12 cellular contexts compared by ENCODE assay signal in the genomic region with DNA sequence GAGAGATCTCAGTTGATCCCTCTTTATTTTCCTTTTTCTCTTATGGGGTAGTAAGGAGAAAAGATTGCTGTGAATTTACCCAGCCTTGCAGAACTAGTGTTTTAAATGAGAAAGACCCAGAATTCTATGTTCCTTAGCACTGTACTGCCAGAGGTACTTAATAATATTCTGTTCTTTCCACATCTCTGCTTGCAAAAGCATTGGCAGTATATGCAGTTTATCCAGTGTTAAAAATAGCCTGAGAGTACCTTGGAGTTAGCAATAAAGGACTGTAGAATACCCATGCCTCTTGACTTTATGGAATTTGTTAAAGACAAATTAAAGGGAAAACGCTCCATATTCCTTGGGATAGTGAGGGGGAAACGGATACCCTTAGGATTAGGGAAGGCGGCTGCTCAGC. TPM values are rescaled to one million over a fixed set of nuclear protein-coding genes. Genes with fewer than 3 reads are reported as not detected.
DNase-seq lines count a peak whose midpoint lies in the region; ATAC-seq and TF ChIP-seq lines count a peak whose summit lies in the region.
"Had no signal": no experiment of that assay in that cellular context is flagged by ENCODE, and none has a peak within 500 bp of the region (broad histone marks: within the 10 kb centered on the region; RNA-seq: fewer than 3 reads in every experiment).

No MANE protein-coding gene starts in this region.

- TF ChIP-seq POLR2A in gastroesophageal sphincter (IDR thresholded peaks at IDR 0.05) (no peak), gastrocnemius medialis (IDR thresholded peaks at IDR 0.05) (peak in 1 of 2 donors; percentile 44)

- H3K36me3 ChIP-seq in GM06990 (ENCODE audit: control insufficient read depth, insufficient read depth, low read length) = peaks cover 13% of the 10 kb centered on the region
- H3K36me3 ChIP-seq in SU-DHL-6 (ENCODE audit: low read length) = 0 out of 2 replicates have a peak, but pooled peaks cover 6% of the 10 kb centered on the region
- H3K36me3 ChIP-seq in gastroesophageal sphincter = peaks cover 0 to 48% of the 10 kb centered on the region in 2 donors
- H3K36me3 ChIP-seq in gastrocnemius medialis = peaks cover 0 to 41% of the 10 kb centered on the region in 2 donors

- in situ Hi-C loops in gastrocnemius medialis (cut with MboI; ENCODE audit: low sequenced_read_pairs in 4 of 4) = no loop called here

- intact Hi-C loops in gastrocnemius medialis (cut with DNase I; ENCODE audit: low total_unique reads) = no loop called here

- H3K4me3 ChIP-seq in GM06990 (replicated peaks; ENCODE audit: low read depth, low read length) (peak overlapping the region; percentile 12; the same call in 1 of the 2 replicates), SU-DHL-6 (ENCODE audit: insufficient read depth, low read length, poor library complexity, severe bottlenecking) (no peak overlapping the region), gastroesophageal sphincter (no peak overlapping the region), gastrocnemius medialis (peak overlapping the region; percentile 11 to 31 (median 20))

- DNase-seq in GM06990 (ENCODE audit: extremely low read depth, insufficient read length) (no peak), gastrocnemius medialis (no peak), inferior parietal cortex (ENCODE audit: extremely low spot score) (no peak), COLO668 (lab: John Stamatoyannopoulos, UW; ENCODE audit: unreplicated experiment) (no peak), cortex of kidney (lab: John Stamatoyannopoulos, UW) (no peak), germinal center (ENCODE audit: low spot score) (no peak)
- DNase-seq: H9, NCI-H774, retina, T1000 had no signal

- ATAC-seq in gastroesophageal sphincter (peak; percentile 50), gastrocnemius medialis (peak; percentile 79 to 87)

- no peak for TF ChIP-seq EP300 in gastroesophageal sphincter (IDR thresholded peaks at IDR 0.05)

- H3K79me2 ChIP-seq in SU-DHL-6 (ENCODE audit: insufficient read depth, low read length) = peaks cover 73% of the 10 kb centered on the region

- peaks cover 19% of the 10 kb centered on the region for H3F3A ChIP-seq in SU-DHL-6 (ENCODE audit: insufficient read depth)

- H3K9me3 ChIP-seq in SU-DHL-6 (ENCODE audit: insufficient read depth, low read length) = no peaks in the 10 kb centered on the region
- H3K9me3 ChIP-seq in gastroesophageal sphincter = no peaks in the 10 kb centered on the region
- no peaks in the 10 kb centered on the region for H3K9me3 ChIP-seq in gastrocnemius medialis

- H4K20me1 ChIP-seq in SU-DHL-6 (ENCODE audit: low read depth, low read length) = no peaks in the 10 kb centered on the region

- no peaks in the 10 kb centered on the region for H3K9me2 ChIP-seq in SU-DHL-6 (replicated peaks; ENCODE audit: insufficient read depth, low read length)

- no peak for TF ChIP-seq CTCF in GM06990 (IDR thresholded peaks at IDR 0.05; ENCODE audit: insufficient read depth, low read length, poor library complexity, severe bottlenecking)
- no peak for TF ChIP-seq CTCF in SU-DHL-6 (IDR thresholded peaks at IDR 0.05; ENCODE audit: insufficient read depth, low read length, poor library complexity, severe bottlenecking)
- no peak for TF ChIP-seq CTCF in gastroesophageal sphincter (IDR thresholded peaks at IDR 0.05)
- TF ChIP-seq CTCF in gastrocnemius medialis (IDR thresholded peaks at IDR 0.05 in 4 of 5, conservative IDR thresholded peaks at IDR 0.05 in 1 of 5) = no peak

- no peak overlapping the region for H2AFZ ChIP-seq in SU-DHL-6 (ENCODE audit: low read depth, low read length, severe bottlenecking)

- 46% methylated on average over 3 of the region's 3 CpGs for WGBS in gastroesophageal sphincter (ENCODE audit: low coverage in 1 of 2), 2 donors

- no peaks in the 10 kb centered on the region for H3K27me3 ChIP-seq in GM06990 (replicated peaks; ENCODE audit: control insufficient read depth, insufficient read depth, low read length)
- H3K27me3 ChIP-seq in SU-DHL-6 (ENCODE audit: low read length) = no peaks in the 10 kb centered on the region
- no peaks in the 10 kb centered on the region for H3K27me3 ChIP-seq in gastroesophageal sphincter
- no peaks in the 10 kb centered on the region for H3K27me3 ChIP-seq in gastrocnemius medialis

- H3K27ac ChIP-seq in SU-DHL-6 (ENCODE audit: low read depth, low read length) (peak overlapping the region; percentile 79), gastroesophageal sphincter (peak overlapping the region; percentile 9 to 78 (median 72)), gastrocnemius medialis (peak overlapping the region; percentile 95 to 100 (median 99))

- H3K4me1 ChIP-seq in gastroesophageal sphincter = peaks cover 0 to 74% (median 11%) of the 10 kb centered on the region in 3 donors
- H3K4me1 ChIP-seq in gastrocnemius medialis = peaks cover 71 to 91% of the 10 kb centered on the region in 2 donors

- H3K4me2 ChIP-seq in SU-DHL-6 (ENCODE audit: low read depth, low read length, poor library complexity, severe bottlenecking) = peak overlapping the region; percentile 23

- 0 out of 2 replicates have a peak overlapping the region, but pooled peaks have one; percentile 8 for H3K9ac ChIP-seq in SU-DHL-6 (ENCODE audit: low read length)

RNA-seq across cellular contexts. Expression of a gene that starts 11.9 kb away (rescaled TPM):
- total RNA-seq in gastroesophageal sphincter (10 to 100 TPM; 19.1 to 51.5 (median 33.7) TPM), gastrocnemius medialis (100 to 1,000 TPM in 3 of 4 donors, 10 to 100 TPM in 1; 97.3 to 205 (median 117) TPM)

RNA-seq across cellular contexts. Expression of a gene that starts 31.1 kb away (rescaled TPM):
- total RNA-seq in gastroesophageal sphincter (10 to 100 TPM in 3 of 4 donors, 1 to 10 TPM in 1; 4.5 to 18.0 (median 11.7) TPM), gastrocnemius medialis (10 to 100 TPM; 67.8 to 91.3 (median 84.8) TPM)

RNA-seq across cellular contexts. Expression of a gene that starts 34.5 kb away (rescaled TPM):
- total RNA-seq in gastroesophageal sphincter (10 to 100 TPM; 10.4 to 18.2 (median 11.2) TPM), gastrocnemius medialis (1 to 10 TPM; 5.0 to 8.8 (median 7.3) TPM)

RNA-seq across cellular contexts. Expression of a gene that starts 34.6 kb away (rescaled TPM):
- 10 to 100 TPM; 11.5 to 34.9 (median 27.4) TPM for total RNA-seq in gastroesophageal sphincter
- total RNA-seq in gastrocnemius medialis = 10 to 100 TPM; 22.2 to 41.0 (median 32.8) TPM

RNA-seq across cellular contexts. Expression of a gene that starts 40.3 kb away (rescaled TPM):
- total RNA-seq in gastroesophageal sphincter (1 to 10 TPM in 1 of 4 donors, under 1 TPM in 1, not detected in 2; 0.13 to 2.9 TPM), gastrocnemius medialis (under 1 TPM in 3 of 4 donors, not detected in 1; 0.11 to 0.51 (median 0.13) TPM)

Comparison
In these comparisons a context has a peak if more than half of its experiments do, and no peak if none do; other contexts are left out.
1. H3K4me3 ChIP-seq: peak in GM06990 (single experiment) and gastrocnemius medialis (4 of 4); none in SU-DHL-6 (single experiment) and gastroesophageal sphincter (0 of 2).
2. Peak in every context shown above with its lines, with median percentiles within 50 percentile points of each other: H3K27ac ChIP-seq.